ENCODE assay signal across 18 cellular contexts in genomic region chr16:20441862-20442261, GRCh38. TPM values are rescaled to one million over a fixed set of nuclear protein-coding genes. Genes with fewer than 3 reads are reported as not detected.
"Had no signal": no experiment of that assay in that cellular context is flagged by ENCODE, and none has a peak within 500 bp of the region (broad histone marks: within the 10 kb centered on the region; RNA-seq: fewer than 3 reads in every experiment).

No MANE protein-coding gene starts in this region.

RNA-seq across cellular contexts. Expression of gene ACSM2A, which starts 9.5 kb away (rescaled TPM):
- total RNA-seq: activated naive CD4-positive, alpha-beta T cell treated with anti-CD3 and anti-CD28 coated beads for 36 hours; activated naive CD4-positive, alpha-beta T cell treated with anti-CD3 and anti-CD28 coated beads, Interleukin-2, amount 50 U/mL, for 72 hours; activated naive CD8-positive, alpha-beta T cell treated with anti-CD3 and anti-CD28 coated beads for 36 hours; activated naive CD8-positive, alpha-beta T cell treated with anti-CD3 and anti-CD28 coated beads, Interleukin-2, amount 10 ng/mL, durations not matched to agents 7 days and 5 days; activated T-helper 1 cell treated with anti-CD3 and anti-CD28 coated beads, Interleukin-12 subunit alpha, Interleukin-12 subunit beta, Interleukin-2, Interleukin-4 antibody, amounts not matched to agents 30 ng/mL and 10 ng/mL and 1 ng/mL, durations not matched to agents 14 hours and 24 hours and 36 hours; activated T-helper 17 cell treated with anti-CD3 and anti-CD28 coated beads, Interleukin-2, amount 50 U/mL, for 72 hours; aorta; ascending aorta; body of pancreas; breast epithelium; bronchial epithelial cell; cardiac muscle cell; cardiac septum had no signal
- polyA plus RNA-seq: aorta, cardiac muscle cell had no signal

RNA-seq across cellular contexts. Expression of gene ACSM5, which starts 32.5 kb away (rescaled TPM):
- total RNA-seq: activated naive CD4-positive, alpha-beta T cell treated with anti-CD3 and anti-CD28 coated beads for 36 hours; activated naive CD4-positive, alpha-beta T cell treated with anti-CD3 and anti-CD28 coated beads, Interleukin-2, amount 50 U/mL, for 72 hours; activated naive CD8-positive, alpha-beta T cell treated with anti-CD3 and anti-CD28 coated beads for 36 hours; activated naive CD8-positive, alpha-beta T cell treated with anti-CD3 and anti-CD28 coated beads, Interleukin-2, amount 10 ng/mL, durations not matched to agents 7 days and 5 days; activated T-cell treated with anti-CD3 and anti-CD28 coated beads, Interleukin-2, amount 50 U/mL, for 4 hours; activated T-cell treated with anti-CD3 and anti-CD28 coated beads, Interleukin-2, amount 50 U/mL, for 72 hours; activated T-helper 1 cell treated with anti-CD3 and anti-CD28 coated beads, Interleukin-12 subunit alpha, Interleukin-12 subunit beta, Interleukin-2, Interleukin-4 antibody, amounts not matched to agents 30 ng/mL and 10 ng/mL and 1 ng/mL, durations not matched to agents 14 hours and 24 hours and 36 hours; activated T-helper 17 cell treated with anti-CD3 and anti-CD28 coated beads, Interleukin-2, amount 50 U/mL, for 72 hours; activated T-helper 2 cell treated with anti-CD3 and anti-CD28 coated beads, Interferon-gamma antibody, Interleukin-2, Interleukin-4, amounts not matched to agents 10 μg/mL and 5 μg/mL and 100 μg/mL, durations not matched to agents 14 hours and 24 hours and 36 hours; ascending aorta; astrocyte; bronchial epithelial cell; cardiac muscle cell had no signal

RNA-seq across cellular contexts. Expression of gene PDILT, which starts 37.3 kb away (rescaled TPM):
- total RNA-seq: activated naive CD4-positive, alpha-beta T cell treated with anti-CD3 and anti-CD28 coated beads for 36 hours; activated naive CD4-positive, alpha-beta T cell treated with anti-CD3 and anti-CD28 coated beads, Interleukin-2, amount 50 U/mL, for 72 hours; activated naive CD8-positive, alpha-beta T cell treated with anti-CD3 and anti-CD28 coated beads for 36 hours; activated naive CD8-positive, alpha-beta T cell treated with anti-CD3 and anti-CD28 coated beads, Interleukin-2, amount 10 ng/mL, durations not matched to agents 7 days and 5 days; activated T-cell treated with anti-CD3 and anti-CD28 coated beads, Interleukin-2, amount 50 U/mL, for 4 hours; activated T-cell treated with anti-CD3 and anti-CD28 coated beads, Interleukin-2, amount 50 U/mL, for 72 hours; activated T-helper 1 cell treated with anti-CD3 and anti-CD28 coated beads, Interleukin-12 subunit alpha, Interleukin-12 subunit beta, Interleukin-2, Interleukin-4 antibody, amounts not matched to agents 30 ng/mL and 10 ng/mL and 1 ng/mL, durations not matched to agents 14 hours and 24 hours and 36 hours; activated T-helper 17 cell treated with anti-CD3 and anti-CD28 coated beads, Interleukin-2, amount 50 U/mL, for 72 hours; adrenal gland; aorta; ascending aorta; astrocyte; body of pancreas; breast epithelium; bronchial epithelial cell; cardiac muscle cell; cardiac septum had no signal
- polyA plus RNA-seq: adrenal gland, aorta, cardiac muscle cell had no signal
